Comparison of ENCODE assay signal across 12 cellular contexts in genomic region chr1:30525980-30526651, GRCh38.
DNase-seq lines count a peak whose midpoint lies in the region; ATAC-seq and TF ChIP-seq lines count a peak whose summit lies in the region.
"Had no signal": no experiment of that assay in that cellular context is flagged by ENCODE, and none has a peak within 500 bp of the region (broad histone marks: within the 10 kb centered on the region; RNA-seq: fewer than 3 reads in every experiment).

No MANE protein-coding gene starts in this region.

- no peak for TF ChIP-seq CTCF in NB4 (IDR thresholded peaks at IDR 0.05; ENCODE audit: low read depth, low read length)
- no peak for TF ChIP-seq CTCF in nephron (IDR thresholded peaks at IDR 0.05; ENCODE audit: unreplicated experiment in 3 of 3)

- in situ Hi-C loops in Caki2 (cut with HindIII; ENCODE audit: low pct_unique_long_range_greater_than_20kb, low sequenced_read_pairs): no loop called here

- peak overlapping the region; percentile 32 to 70 (median 50) for H3K27ac Mint-ChIP-seq in nephron
- H3K27ac Mint-ChIP-seq: progenitor cell of endocrine pancreas had no signal

- H3K4me3 ChIP-seq in NB4 (ENCODE audit: low read depth, low read length): no peak overlapping the region

- peaks cover 12% of the 10 kb centered on the region for H3K27me3 Mint-ChIP-seq in nephron (ENCODE audit: low read depth)

- DNase-seq in Caki2 (ENCODE audit: low read depth) (peak; percentile 90), NB4 (ENCODE audit: low read depth) (peak; percentile 9), Kasumi-1 (lab: John Stamatoyannopoulos, UW) (no peak), NCI-H2227 treated with DMSO at 0.1 percent for 48 hours (lab: John Stamatoyannopoulos, UW) (no peak)
- DNase-seq in activated CD4-positive, alpha-beta T cell treated with anti-CD3 and anti-CD28 coated beads, Interleukin-2, amount 50 U/mL, for 1 hour: no peak
- DNase-seq: activated gamma-delta T cell treated with Interleukin-2 at 50 U/mL for 16 hours; GF-D8; stimulated activated naive CD4-positive, alpha-beta T cell treated with Interleukin-2 at 50 U/mL for 16 hours had no signal

- TF ChIP-seq POLR2A in NB4 (IDR thresholded peaks at IDR 0.05; ENCODE audit: extremely low read depth, insufficient read length): no peak

- peaks cover 32% of the 10 kb centered on the region for H3K4me1 Mint-ChIP-seq in nephron

- H3K36me3 Mint-ChIP-seq in nephron (ENCODE audit: low read depth): no peaks in the 10 kb centered on the region

- ATAC-seq in esophagus mucosa: peak; percentile 20
- ATAC-seq in GM19023 (IDR thresholded peaks at IDR 0.05; ENCODE audit: unreplicated experiment): no peak

- H3K9me3 Mint-ChIP-seq in nephron: peaks cover 7% of the 10 kb centered on the region

- H3K4me3 Mint-ChIP-seq in nephron: no peak overlapping the region

Comparison
In these comparisons a context has a peak if more than half of its experiments do, and no peak if none do; other contexts are left out.
1. DNase-seq: peak in Caki2 (single experiment) and NB4 (single experiment); none in Kasumi-1 (0 of 2), NCI-H2227 treated with DMSO at 0.1 percent for 48 hours (single experiment) and activated CD4-positive, alpha-beta T cell treated with anti-CD3 and anti-CD28 coated beads, Interleukin-2, amount 50 U/mL, for 1 hour (single experiment).